9 cellular contexts compared by ENCODE assay signal in genomic region chr9:109966643-109967368, GRCh38.
DNase-seq lines count a peak whose midpoint lies in the region; ATAC-seq, FAIRE-seq and TF ChIP-seq lines count a peak whose summit lies in the region.
"Had no signal": no experiment of that assay in that cellular context is flagged by ENCODE, and none has a peak within 500 bp of the region (broad histone marks: within the 10 kb centered on the region; RNA-seq: fewer than 3 reads in every experiment).

No MANE protein-coding gene starts in this region.

- H3K4me3 ChIP-seq in bronchial epithelial cell (ENCODE audit: low read depth, low read length): no peak overlapping the region

- DNase-seq in GM12892 (ENCODE audit: insufficient read length) (no peak), bronchial epithelial cell (ENCODE audit: low read depth) (no peak), NCI-H2107 (lab: John Stamatoyannopoulos, UW) (no peak), iPS-NIHi11 (ENCODE audit: low spot score) (no peak), amygdala (lab: John Stamatoyannopoulos, UW) (no peak)
- DNase-seq: stimulated activated CD4-positive, alpha-beta T cell treated with anti-CD3 and anti-CD28 coated beads, Interleukin-12 subunit alpha, Interleukin-12 subunit beta, amount 100 ng/mL, for 4 hours had no signal

- no peak for TF ChIP-seq POLR2A in GM12892 (IDR thresholded peaks at IDR 0.05; ENCODE audit: low read depth, low read length)

- no peak for TF ChIP-seq CTCF in bronchial epithelial cell (IDR thresholded peaks at IDR 0.05; ENCODE audit: insufficient read depth, low read length, severe bottlenecking)

- ATAC-seq in GM19395 (IDR thresholded peaks at IDR 0.05; ENCODE audit: unreplicated experiment) (peak; percentile 35), HG03097 (IDR thresholded peaks at IDR 0.05; ENCODE audit: low FRiP score, unreplicated experiment) (peak; percentile 42), HG02840 (IDR thresholded peaks at IDR 0.05; ENCODE audit: low FRiP score, unreplicated experiment) (no peak)

- no peaks in the 10 kb centered on the region for H3K27me3 ChIP-seq in bronchial epithelial cell (ENCODE audit: control insufficient read depth, insufficient read depth, low read length)

- no peaks in the 10 kb centered on the region for H3K36me3 ChIP-seq in bronchial epithelial cell (ENCODE audit: control insufficient read depth, insufficient read depth, low read length)

- peak; percentile 97 for FAIRE-seq in GM12892 (lab: Jason Lieb, UNC)
- FAIRE-seq in bronchial epithelial cell (lab: Jason Lieb, UNC): peak; percentile 47
